In genomic region chr10:121672733-121673132, GRCh38 we compare ENCODE assay signal across 1 cellular context.
TF ChIP-seq lines count a peak whose summit lies in the region.

No MANE protein-coding gene starts in this region.

TF ChIP-seq in WTC11, 78 proteins besides CTCF, POLR2A, EP300 and RAD21 (continued from another document):
- no peak for TF ChIP-seq E2F5 (CRISPR knock-in tag; IDR thresholded peaks at IDR 0.05)
- no peak for TF ChIP-seq NFATC4 (CRISPR knock-in tag; IDR thresholded peaks at IDR 0.05)
- TF ChIP-seq HMGXB4 (CRISPR knock-in tag; IDR thresholded peaks at IDR 0.05): no peak
- no peak for TF ChIP-seq FOXP4 (CRISPR knock-in tag; IDR thresholded peaks at IDR 0.05)
